Comparison of ENCODE assay signal across 1 cellular context in the genomic region with DNA sequence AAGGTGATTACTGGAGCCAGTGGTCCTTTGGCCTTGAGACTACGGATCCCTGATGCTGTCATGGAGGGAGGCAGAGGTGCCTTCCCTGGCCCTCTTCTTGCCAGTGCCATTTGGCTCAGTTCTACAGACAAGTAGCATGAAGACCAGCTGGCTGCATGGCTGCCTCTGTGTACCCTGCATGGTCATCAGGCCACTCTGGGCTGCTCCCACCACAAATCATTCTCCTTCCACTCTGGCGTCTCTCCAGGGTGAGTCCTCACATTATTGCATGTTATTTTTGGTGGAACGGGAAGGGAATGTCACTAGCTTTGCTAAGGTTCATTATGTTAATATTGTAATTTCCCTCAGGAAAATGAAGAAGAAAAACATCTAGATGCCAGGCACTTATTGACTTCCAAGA.
TF ChIP-seq lines count a peak whose summit lies in the region.

No MANE protein-coding gene starts in this region.

TF ChIP-seq in endothelial cell of umbilical vein, 7 proteins besides CTCF, POLR2A, EP300 and RAD21 (continued from another document):
- no peak for TF ChIP-seq JUN (IDR thresholded peaks at IDR 0.05; ENCODE audit: borderline replicate concordance, insufficient read depth, insufficient read length, low read depth)
- no peak for TF ChIP-seq MYC (IDR thresholded peaks at IDR 0.05; ENCODE audit: low read depth, low read length)
